Comparison of ENCODE assay signal across 27 cellular contexts in genomic region chr19:34295103-34295502, GRCh38. TPM values are rescaled to one million over a fixed set of nuclear protein-coding genes. Genes with fewer than 3 reads are reported as not detected.
DNase-seq lines count a peak whose midpoint lies in the region; ATAC-seq, FAIRE-seq and TF ChIP-seq lines count a peak whose summit lies in the region.
"Had no signal": no experiment of that assay in that cellular context is flagged by ENCODE, and none has a peak within 500 bp of the region (broad histone marks: within the 10 kb centered on the region; RNA-seq: fewer than 3 reads in every experiment).

No MANE protein-coding gene starts in this region.

- no peak for TF ChIP-seq RAD21 in A549 (conservative IDR thresholded peaks at IDR 0.05 in 1 of 2, IDR thresholded peaks at IDR 0.05 in 1 of 2)
- no peak for TF ChIP-seq RAD21 in K562 (CRISPR knock-in tag; conservative IDR thresholded peaks at IDR 0.05 in 1 of 2, IDR thresholded peaks at IDR 0.05 in 1 of 2)

- 0 out of 3 replicates have a peak, but pooled peaks cover 3% of the 10 kb centered on the region for H3K9me3 ChIP-seq in A549
- H3K9me3 ChIP-seq in K562 (replicated peaks; ENCODE audit: control insufficient read depth, insufficient read depth, low read depth, low read length): no peaks in the 10 kb centered on the region
- H3K9me3 ChIP-seq in naive thymus-derived CD4-positive, alpha-beta T cell (ENCODE audit: control insufficient read depth in 2 of 3, low read length in 3 of 3): no peaks in the 10 kb centered on the region
- H3K9me3 ChIP-seq: BE2C, BLaER1 had no signal

- peak overlapping the region; percentile 15 for H3K27ac Mint-ChIP-seq in activated T-helper 17 cell treated with anti-CD3 and anti-CD28 coated beads, Interleukin-2, amount 50 U/mL, for 72 hours
- peak overlapping the region in 2 of 9 donors; percentile 10 to 17 for H3K27ac Mint-ChIP-seq in naive thymus-derived CD4-positive, alpha-beta T cell
- H3K27ac Mint-ChIP-seq: CD14-positive monocyte; CD8-positive, alpha-beta memory T cell had no signal

- H3K4me2 ChIP-seq in A549 (no peak overlapping the region), K562 (ENCODE audit: insufficient read depth, low read length) (no peak overlapping the region)
- H3K4me2 ChIP-seq: BLaER1 had no signal

- no peak for TF ChIP-seq POLR2A in A549 (IDR thresholded peaks at IDR 0.05; ENCODE audit: low read length)
- no peak for TF ChIP-seq POLR2A in K562 (conservative IDR thresholded peaks at IDR 0.05)

- H3K9me3 Mint-ChIP-seq in activated T-helper 17 cell treated with anti-CD3 and anti-CD28 coated beads, Interleukin-2, amount 50 U/mL, for 72 hours: no peaks in the 10 kb centered on the region
- peaks cover 0 to 2% (median 0%) of the 10 kb centered on the region in 11 donors for H3K9me3 Mint-ChIP-seq in naive thymus-derived CD4-positive, alpha-beta T cell
- H3K9me3 Mint-ChIP-seq: CD14-positive monocyte; CD4-positive, alpha-beta memory T cell; CD4-positive, CD25-positive, alpha-beta regulatory T cell; CD8-positive, alpha-beta memory T cell had no signal

- 0 out of 2 replicates have a peak, but pooled peaks cover 4% of the 10 kb centered on the region for H4K20me1 ChIP-seq in K562 (replicated peaks; ENCODE audit: control insufficient read depth, insufficient read depth, low read length)
- H4K20me1 ChIP-seq: BLaER1 had no signal

- H3K27me3 Mint-ChIP-seq in activated T-helper 17 cell treated with anti-CD3 and anti-CD28 coated beads, Interleukin-2, amount 50 U/mL, for 72 hours: no peaks in the 10 kb centered on the region
- no peaks in the 10 kb centered on the region for H3K27me3 Mint-ChIP-seq in naive thymus-derived CD4-positive, alpha-beta T cell
- H3K27me3 Mint-ChIP-seq: CD4-positive, alpha-beta memory T cell; CD4-positive, CD25-positive, alpha-beta regulatory T cell; CD8-positive, alpha-beta memory T cell had no signal

- H3K79me2 ChIP-seq in K562 (ENCODE audit: control insufficient read depth, insufficient read depth, low read length): no peaks in the 10 kb centered on the region; the same call in 2 of the 3 replicates

- CTCF ChIA-PET in A549 (lab: Yijun Ruan, JAX) (interaction anchor here (0.7 to 1.1 kb wide), 4 partner anchors 15 to 865 kb away, joined by 3 to 4 read pairs (median 3); no protein-coding TSS in a partner anchor), K562 (lab: Yijun Ruan, JAX; ENCODE audit: low intra/inter-chr PET ratio) (no interaction called here)
- CTCF ChIA-PET in naive thymus-derived CD4-positive, alpha-beta T cell (lab: Charles Lee): no interaction called here

- H3K27me3 ChIP-seq in K562 (ENCODE audit: control insufficient read depth in 2 of 2, insufficient read depth in 2 of 2, low read length in 2 of 2): no peaks in the 10 kb centered on the region
- H3K27me3 ChIP-seq in naive thymus-derived CD4-positive, alpha-beta T cell (ENCODE audit: control insufficient read depth in 2 of 2, insufficient read depth in 2 of 2, low read length in 2 of 2): no peaks in the 10 kb centered on the region
- H3K27me3 ChIP-seq: BE2C, BLaER1 had no signal

- peaks cover 4% of the 10 kb centered on the region for H3K4me1 Mint-ChIP-seq in activated T-helper 17 cell treated with anti-CD3 and anti-CD28 coated beads, Interleukin-2, amount 50 U/mL, for 72 hours
- H3K4me1 Mint-ChIP-seq in naive thymus-derived CD4-positive, alpha-beta T cell: peaks cover 2 to 44% (median 25%) of the 10 kb centered on the region in 7 donors
- H3K4me1 Mint-ChIP-seq: CD14-positive monocyte had no signal

- H3K9ac ChIP-seq in K562 (ENCODE audit: insufficient read depth in 1 of 2, low read depth in 2 of 2, low read length in 2 of 2): no peak overlapping the region
- H3K9ac ChIP-seq: BLaER1 had no signal

- H3K36me3 ChIP-seq in K562 (ENCODE audit: control insufficient read depth, insufficient read depth, low read length): no peaks in the 10 kb centered on the region
- H3K36me3 ChIP-seq in naive thymus-derived CD4-positive, alpha-beta T cell (ENCODE audit: control insufficient read depth in 2 of 3, insufficient read depth in 3 of 3, low read length in 3 of 3): peaks cover 0 to 7% (median 0%) of the 10 kb centered on the region in 3 experiments
- H3K36me3 ChIP-seq: BE2C, BLaER1 had no signal

- H3K4me1 ChIP-seq in A549: peaks cover 9% of the 10 kb centered on the region; the same call in 2 of the 3 replicates
- no peaks in the 10 kb centered on the region; a peak in 1 of 5 replicates for H3K4me1 ChIP-seq in K562 (replicated peaks in 1 of 2; ENCODE audit: control insufficient read depth in 2 of 2, insufficient read depth in 2 of 2, low read length in 2 of 2)
- no peaks in the 10 kb centered on the region for H3K4me1 ChIP-seq in naive thymus-derived CD4-positive, alpha-beta T cell (ENCODE audit: control insufficient read depth in 2 of 2, insufficient read depth in 2 of 2, low read length in 2 of 2)
- H3K4me1 ChIP-seq: BE2C, BLaER1 had no signal

- no peak for TF ChIP-seq EP300 in A549 (IDR thresholded peaks at IDR 0.05)
- no peak for TF ChIP-seq EP300 in K562 (IDR thresholded peaks at IDR 0.05; ENCODE audit: low read length)

- no peak overlapping the region for H3K27ac ChIP-seq in A549
- H3K27ac ChIP-seq in K562 (ENCODE audit: extremely low read depth, low read depth, low read length): no peak overlapping the region
- no peak overlapping the region for H3K27ac ChIP-seq in naive thymus-derived CD4-positive, alpha-beta T cell (ENCODE audit: low read depth, low read length)
- H3K27ac ChIP-seq: 22Rv1, BLaER1 had no signal

- peak; percentile 7 for FAIRE-seq in A549 (lab: Jason Lieb, UNC)
- peak; percentile 15 for FAIRE-seq in K562 (lab: Jason Lieb, UNC)
- FAIRE-seq: GM12878, GM12892, GM18507, GM19239 had no signal

- BruUV-seq in K562 (replicated peaks; lab: Mats Ljungman, UMichigan): no TSS peak

- DNase-seq in A549 (ENCODE audit: low read depth in 1 of 2, low spot score in 1 of 2): no peak
- DNase-seq in K562 (ENCODE audit: extremely low read depth in 1 of 4, low spot score in 3 of 4): no peak
- no peak for DNase-seq in activated CD8-positive, alpha-beta memory T cell treated with anti-CD3 and anti-CD28 coated beads for 24 hours
- no peak for DNase-seq in naive thymus-derived CD4-positive, alpha-beta T cell
- DNase-seq: ACHN; BE2C; C1 segment of cervical spinal cord; CD4-positive, alpha-beta memory T cell; CD4-positive, CD25-positive, alpha-beta regulatory T cell; CD8-positive, alpha-beta memory T cell; COR-L47; DMS 273 treated with DMSO at 0.1 percent for 48 hours; DMS153; DMS53; DMS79; DND-41; EL; GDM1 had no signal

- no peak overlapping the region for H3K4me3 Mint-ChIP-seq in activated T-helper 17 cell treated with anti-CD3 and anti-CD28 coated beads, Interleukin-2, amount 50 U/mL, for 72 hours
- no peak overlapping the region for H3K4me3 Mint-ChIP-seq in naive thymus-derived CD4-positive, alpha-beta T cell
- H3K4me3 Mint-ChIP-seq: CD14-positive monocyte; CD4-positive, alpha-beta memory T cell; CD4-positive, CD25-positive, alpha-beta regulatory T cell; CD8-positive, alpha-beta memory T cell had no signal

- intact Hi-C loops in K562 (cut with micrococcal nuclease): no loop called here
- intact Hi-C loops in naive thymus-derived CD4-positive, alpha-beta T cell (cut with micrococcal nuclease): no loop called here

- in situ Hi-C loops in K562 (cut with MboI): no loop called here

- peaks cover 14% of the 10 kb centered on the region for H3K36me3 Mint-ChIP-seq in activated T-helper 17 cell treated with anti-CD3 and anti-CD28 coated beads, Interleukin-2, amount 50 U/mL, for 72 hours (ENCODE audit: low read depth)
- peaks cover 0 to 24% (median 10%) of the 10 kb centered on the region in 5 donors for H3K36me3 Mint-ChIP-seq in naive thymus-derived CD4-positive, alpha-beta T cell
- H3K36me3 Mint-ChIP-seq: CD14-positive monocyte had no signal

- no peak overlapping the region for H2AFZ ChIP-seq in K562 (ENCODE audit: low read depth, low read length)

- no peak for TF ChIP-seq CTCF in A549 (IDR thresholded peaks at IDR 0.05)
- TF ChIP-seq CTCF in K562 (IDR thresholded peaks at IDR 0.05 in 2 of 3, conservative IDR thresholded peaks at IDR 0.05 in 1 of 3; ENCODE audit: insufficient read depth in 2 of 3, low read depth in 1 of 3, low read length in 3 of 3): no peak

- H3K4me3 ChIP-seq in A549: no peak overlapping the region
- no peak overlapping the region for H3K4me3 ChIP-seq in K562
- no peak overlapping the region for H3K4me3 ChIP-seq in naive thymus-derived CD4-positive, alpha-beta T cell (ENCODE audit: low read length)
- H3K4me3 ChIP-seq: BLaER1, GM12878 had no signal

- POLR2A ChIA-PET in A549 (lab: Yijun Ruan, JAX): no interaction called here
- POLR2A ChIA-PET in K562 (lab: Yijun Ruan, JAX): interaction anchor here (0.7 to 1.1 kb wide), 2 partner anchors 11 to 26 kb away, joined by 4 read pairs; no protein-coding TSS in a partner anchor
- POLR2A ChIA-PET in naive thymus-derived CD4-positive, alpha-beta T cell (lab: Charles Lee): interaction anchor here (0.7 to 0.9 kb wide), 3 partner anchors 8 to 42 kb away, joined by 3 read pairs; no protein-coding TSS in a partner anchor

- H3K9me1 ChIP-seq in K562 (ENCODE audit: control insufficient read depth, insufficient read depth, low read length): no peaks in the 10 kb centered on the region

- no peak for ATAC-seq in A549
- no peak for ATAC-seq in activated T-helper 17 cell treated with anti-CD3 and anti-CD28 coated beads, Interleukin-2, amount 50 U/mL, for 72 hours (replicated peaks)
- ATAC-seq in K562: no peak
- ATAC-seq in naive thymus-derived CD4-positive, alpha-beta T cell: no peak
- no peak for ATAC-seq in GM19328 (IDR thresholded peaks at IDR 0.05; ENCODE audit: unreplicated experiment)
- ATAC-seq: GM12878 had no signal

RNA-seq across cellular contexts. Expression of gene GARRE1, which starts 40.7 kb away (rescaled TPM):
- polyA plus RNA-seq in A549 (2011; rRNA removed): 19.4 and 20.0 TPM in 2 replicates
- 10.9 and 13.3 TPM in 2 replicates for polyA plus RNA-seq in A549 (2012; cell fraction: cytosol; rRNA removed)
- polyA plus RNA-seq in A549 (2012; cell fraction: nucleus; rRNA removed): 15.7 and 23.1 TPM in 2 replicates
- 9.0 to 9.6 TPM (median 9.1 TPM) in 3 replicates for polyA plus RNA-seq in A549 (2017; fragmentation: RNase III; extraction: RNeasy Plus Mini Kit Qiagen cat#74134 plus additional on column Dnase treatment)
- polyA minus RNA-seq in A549 (2011; rRNA and poly(A)+ RNA removed): 21.1 and 21.2 TPM in 2 replicates
- 10 to 100 TPM; 13.6 to 22.2 TPM for total RNA-seq in activated T-helper 17 cell treated with anti-CD3 and anti-CD28 coated beads, Interleukin-2, amount 50 U/mL, for 72 hours
- 22.1 and 52.0 TPM in 2 replicates for total RNA-seq in K562 (2011; cell fraction: chromatin; rRNA removed; ENCODE audit: low replicate concordance)
- total RNA-seq in K562 (2011; cell fraction: nucleolus; rRNA removed): 15.7 and 16.2 TPM in 2 replicates
- total RNA-seq in K562 (2011; cell fraction: nucleoplasm; rRNA removed): 17.7 and 19.2 TPM in 2 replicates
- 7.4 and 8.0 TPM in 2 replicates for total RNA-seq in K562 (2014; rRNA removed)
- total RNA-seq in K562 (2014; rRNA removed; fragmentation: Illumina TruSeq; extraction: Trizol): 8.2 and 9.3 TPM in 2 replicates
- 5.4 and 6.0 TPM in 2 replicates for total RNA-seq in K562 (2015; rRNA removed; fragmentation: Illumina TruSeq; extraction: Trizol)
- total RNA-seq in K562 (2021): 11.2 and 12.8 TPM in 2 replicates
- 10.0 and 10.9 TPM in 2 replicates for polyA plus RNA-seq in K562 (2011; rRNA removed)
- 12.0 and 12.4 TPM in 2 replicates for polyA plus RNA-seq in K562 (2011; cell fraction: cytosol; rRNA removed)
- 10.6 and 15.7 TPM in 2 replicates for polyA plus RNA-seq in K562 (2011; cell fraction: nucleus; rRNA removed)
- polyA plus RNA-seq in K562 (2012): 8.0 and 12.3 TPM in 2 replicates
- 7.5 and 8.4 TPM in 2 replicates for polyA plus RNA-seq in K562 (2014; fragmentation: Illumina TruSeq; extraction: Trizol)
- polyA plus RNA-seq in K562 (2014; fragmentation: Nextera tagmentation; extraction: Ambion mirVana): 1 to 10 TPM; 1.6 to 4.1 TPM
- polyA plus RNA-seq in K562 (2014; rRNA removed): 7.5 and 7.7 TPM in 2 replicates
- 10.5 and 11.8 TPM in 2 replicates for polyA minus RNA-seq in K562 (2011; rRNA and poly(A)+ RNA removed)
- 7.3 and 8.7 TPM in 2 replicates for polyA minus RNA-seq in K562 (2011; cell fraction: cytosol; rRNA and poly(A)+ RNA removed)
- polyA minus RNA-seq in K562 (2011; cell fraction: nucleus; rRNA and poly(A)+ RNA removed): 8.9 and 11.8 TPM in 2 replicates
- total RNA-seq in naive thymus-derived CD4-positive, alpha-beta T cell: 10 to 100 TPM; 11.7 to 57.2 (median 38.0) TPM
- 1 to 10 TPM; 5.3 to 9.0 TPM for polyA plus RNA-seq in naive thymus-derived CD4-positive, alpha-beta T cell
